In genomic region chr4:52037730-52038108, GRCh38 we compare ENCODE assay signal across 8 cellular contexts. TPM values are rescaled to one million over a fixed set of nuclear protein-coding genes. Genes with fewer than 3 reads are reported as not detected.
A peak's percentile ranks its signal among the peaks of the same experiment; 100 is the strongest.
DNase-seq lines count a peak whose midpoint lies in the region; ATAC-seq and TF ChIP-seq lines count a peak whose summit lies in the region.

No MANE protein-coding gene starts in this region.

- WGBS in sigmoid colon, 2 donors = 1 to 2% methylated on average over 27 of the region's 27 CpGs

- H3K36me3 ChIP-seq in iPS-18a (ENCODE audit: control insufficient read depth, low read depth, low read length) (peaks cover 3% of the 10 kb centered on the region), sigmoid colon (peaks cover 0 to under 1% (median 0%) of the 10 kb centered on the region in 4 donors)

- TF ChIP-seq POLR2A in sigmoid colon (IDR thresholded peaks at IDR 0.05) = no peak

- ATAC-seq in HG02798 (IDR thresholded peaks at IDR 0.05; ENCODE audit: poor library complexity, unreplicated experiment) = peak; percentile 67

- DNase-seq in A172 (ENCODE audit: low spot score) (peak; percentile 26), NCI-H2171 (lab: John Stamatoyannopoulos, UW) (peak; percentile 15), astrocyte of the cerebellum (ENCODE audit: low read depth) (no peak), sigmoid colon (peak; percentile 67), MV-4-11 (lab: John Stamatoyannopoulos, UW) (no peak)

- intact Hi-C loops in sigmoid colon (cut with DNase I) = loop anchor here (2.0 kb wide), 1 partner anchor 195 kb away; the partner anchor contains the start of gene DCUN1D4

- in situ Hi-C loops in astrocyte of the cerebellum (cut with HindIII; ENCODE audit: low sequenced_read_pairs) = no loop called here

- peaks cover 12% of the 10 kb centered on the region for H3K27me3 ChIP-seq in iPS-18a (ENCODE audit: control insufficient read depth, insufficient read depth, low read length)
- H3K27me3 ChIP-seq in sigmoid colon = no peaks in the 10 kb centered on the region

- no peak for TF ChIP-seq CTCF in GM12875 (IDR thresholded peaks at IDR 0.05; ENCODE audit: borderline replicate concordance, insufficient read depth, low read depth, low read length)
- no peak for TF ChIP-seq CTCF in astrocyte of the cerebellum (IDR thresholded peaks at IDR 0.05; ENCODE audit: low read depth, low read length, missing control alignments)
- TF ChIP-seq CTCF in sigmoid colon (IDR thresholded peaks at IDR 0.05) = no peak

- H3K9me3 ChIP-seq in iPS-18a (ENCODE audit: control insufficient read depth, low read depth, low read length) (no peaks in the 10 kb centered on the region), sigmoid colon (no peaks in the 10 kb centered on the region)

- H3K27ac ChIP-seq in iPS-18a (ENCODE audit: low read length) = no peak overlapping the region
- H3K27ac ChIP-seq in sigmoid colon = peak overlapping the region; percentile 79 to 90 (median 83)

- peak overlapping the region; percentile 62 for H3K9ac ChIP-seq in iPS-18a (ENCODE audit: low read length)

- H3K4me3 ChIP-seq in GM12875 (ENCODE audit: low read depth, low read length) (peak overlapping the region; percentile 74), astrocyte of the cerebellum (ENCODE audit: low read depth, low read length) (peak overlapping the region; percentile 74), iPS-18a (ENCODE audit: low read length) (peak overlapping the region; percentile 79), sigmoid colon (peak overlapping the region; percentile 48 to 92 (median 86))

- no peak for TF ChIP-seq EP300 in sigmoid colon (IDR thresholded peaks at IDR 0.05)

- peaks cover 14% of the 10 kb centered on the region for H3K4me1 ChIP-seq in iPS-18a (ENCODE audit: control insufficient read depth, low read depth, low read length)
- H3K4me1 ChIP-seq in sigmoid colon = peaks cover 0 to 41% (median 24%) of the 10 kb centered on the region in 4 donors

RNA-seq across cellular contexts. Expression of gene SGCB, which starts 0.4 kb away (rescaled TPM):
- total RNA-seq in A172 (2014; rRNA removed; shearing (Covaris generic)) = 20.5 and 30.4 TPM in 2 replicates
- 10 to 100 TPM; 57.7 to 92.7 (median 78.0) TPM for total RNA-seq in sigmoid colon
- polyA plus RNA-seq in sigmoid colon = 10 to 100 TPM in 1 of 3 donors, 1 to 10 TPM in 2; 3.7 to 11.8 (median 5.4) TPM

RNA-seq across cellular contexts. Expression of gene SPATA18, which starts 13.4 kb away (rescaled TPM):
- not detected in 2 replicates for total RNA-seq in A172 (2014; rRNA removed; shearing (Covaris generic))
- 10 to 100 TPM in 1 of 4 donors, 1 to 10 TPM in 3; 1.8 to 13.0 (median 2.5) TPM for total RNA-seq in sigmoid colon
- 1 to 10 TPM; 2.6 to 6.6 (median 4.4) TPM for polyA plus RNA-seq in sigmoid colon

RNA-seq across cellular contexts. Expression of gene LRRC66, which starts 17.6 kb away (rescaled TPM):
- 0.24 TPM in 1 of 2 replicates, not detected in the other for total RNA-seq in A172 (2014; rRNA removed; shearing (Covaris generic))
- 1 to 10 TPM in 1 of 4 donors, under 1 TPM in 3; 0.36 to 3.9 (median 0.75) TPM for total RNA-seq in sigmoid colon
- 1 to 10 TPM; 1.6 to 3.5 (median 1.8) TPM for polyA plus RNA-seq in sigmoid colon

Comparison
In these comparisons a context has a peak if more than half of its experiments do, and no peak if none do; other contexts are left out.
1. DNase-seq: peak in A172 (single experiment), NCI-H2171 (single experiment) and sigmoid colon (single experiment); none in astrocyte of the cerebellum (single experiment) and MV-4-11 (single experiment).
2. Peak in every context shown above with its lines, with median percentiles within 50 percentile points of each other: H3K4me3 ChIP-seq.